8 cellular contexts compared by ENCODE assay signal in genomic region chr6:169961772-169962561, GRCh38.
A peak's percentile ranks its signal among the peaks of the same experiment; 100 is the strongest.
DNase-seq lines count a peak whose midpoint lies in the region; ATAC-seq, FAIRE-seq and TF ChIP-seq lines count a peak whose summit lies in the region.
"Had no signal": no experiment of that assay in that cellular context is flagged by ENCODE, and none has a peak within 500 bp of the region (broad histone marks: within the 10 kb centered on the region; RNA-seq: fewer than 3 reads in every experiment).

No MANE protein-coding gene starts in this region.

- H4K8ac ChIP-seq in H1 (ENCODE audit: extremely low read depth, insufficient read depth, low read length) = peak overlapping the region; percentile 86

- H3K4me1 Mint-ChIP-seq in activated CD8-positive, alpha-beta T cell treated with anti-CD3 and anti-CD28 coated beads for 36 hours (ENCODE audit: low read depth) = peaks cover 26% of the 10 kb centered on the region

- peak; percentile 55 for DNase-seq in activated CD8-positive, alpha-beta T cell treated with anti-CD3 and anti-CD28 coated beads for 36 hours
- DNase-seq in H1 (ENCODE audit: low read depth in 1 of 2, low spot score in 2 of 2) (peak in 1 of 2 experiments; percentile 76), thoracic aorta (ENCODE audit: low spot score) (no peak), G401 (ENCODE audit: low spot score) (no peak), hepatic stellate cell (ENCODE audit: low spot score) (no peak), T-helper 1 cell (no peak)

- no peak overlapping the region for H2BK15ac ChIP-seq in H1 (ENCODE audit: low read length)

- peak overlapping the region; percentile 60 for H3K18ac ChIP-seq in H1 (ENCODE audit: extremely low read depth, low read length)

- intact Hi-C loops in activated CD8-positive, alpha-beta T cell treated with anti-CD3 and anti-CD28 coated beads for 36 hours (cut with micrococcal nuclease) = no loop called here

- peak; percentile 69 for TF ChIP-seq CTCF in activated CD8-positive, alpha-beta T cell treated with anti-CD3 and anti-CD28 coated beads for 36 hours (IDR thresholded peaks at IDR 0.05)
- TF ChIP-seq CTCF in H1 (IDR thresholded peaks at IDR 0.05; ENCODE audit: control extremely low read depth in 1 of 3, insufficient read depth in 1 of 3, low read depth in 1 of 3, low read length in 3 of 3) = peak in 2 of 3 experiments; percentile 52 to 54; a peak in 3 of 4 replicates
- peak; percentile 49 for TF ChIP-seq CTCF in thoracic aorta (IDR thresholded peaks at IDR 0.05)

- H3K79me1 ChIP-seq in H1 (ENCODE audit: low read depth, low read length) = no peaks in the 10 kb centered on the region

- TF ChIP-seq RAD21 in H1 (IDR thresholded peaks at IDR 0.05 in 1 of 2, conservative IDR thresholded peaks at IDR 0.05 in 1 of 2; ENCODE audit: low read depth in 2 of 2, low read length in 2 of 2) = peak; percentile 50 to 66; a peak in 3 of 4 replicates

- peak overlapping the region; percentile 58 for H3K27ac Mint-ChIP-seq in activated CD8-positive, alpha-beta T cell treated with anti-CD3 and anti-CD28 coated beads for 36 hours
- H3K27ac Mint-ChIP-seq: T-helper 1 cell treated with Interleukin-12 subunit alpha and Interleukin-12 subunit beta and Interleukin-4 antibody, amounts not matched to agents 30 μg/mL and 1 μg/mL, for 36 hours had no signal

- H3K4me2 ChIP-seq in H1 (ENCODE audit: insufficient read depth in 1 of 2, low read depth in 2 of 2, low read length in 2 of 2) = peak overlapping the region; percentile 71 to 78; a peak in 3 of 4 replicates

- H4K91ac ChIP-seq in H1 (replicated peaks; ENCODE audit: insufficient read length, low read length) = no peak overlapping the region

- no peaks in the 10 kb centered on the region; the same call in 1 of the 2 replicates for H3K23me2 ChIP-seq in H1 (ENCODE audit: low read depth, low read length)

- no peak overlapping the region for H2AK5ac ChIP-seq in H1 (ENCODE audit: low read depth, low read length)

- no peak overlapping the region for H3K23ac ChIP-seq in H1 (ENCODE audit: insufficient read length)

- H3K27me3 ChIP-seq in H1 (replicated peaks in 1 of 4; ENCODE audit: control insufficient read depth in 3 of 4, extremely low read depth in 1 of 4, insufficient read depth in 3 of 4, low read length in 3 of 4) = peaks cover 0 to 16% (median 8%) of the 10 kb centered on the region in 4 experiments; a peak in 5 of 7 replicates
- peaks cover 5% of the 10 kb centered on the region for H3K27me3 ChIP-seq in mononuclear cell (ENCODE audit: insufficient read depth, low read length)
- H3K27me3 ChIP-seq in thoracic aorta (replicated peaks; ENCODE audit: insufficient read depth) = no peaks in the 10 kb centered on the region

- H3K9me3 ChIP-seq in H1 (ENCODE audit: insufficient read depth in 2 of 2, low read depth in 1 of 2, low read length in 1 of 2) (no peaks in the 10 kb centered on the region), mononuclear cell (ENCODE audit: low read depth, low read length) (no peaks in the 10 kb centered on the region), thoracic aorta (no peaks in the 10 kb centered on the region)

- POLR2A ChIA-PET in activated CD8-positive, alpha-beta T cell treated with anti-CD3 and anti-CD28 coated beads for 36 hours (lab: Charles Lee) = interaction anchor here (1.6 kb wide), 1 partner anchor 13 kb away, joined by 4 read pairs; no protein-coding TSS in a partner anchor
- POLR2A ChIA-PET in H1 (lab: Charles Lee; ENCODE audit: partially characterized antibody) = interaction anchor here (0.5 to 1.6 kb wide), 2 partner anchors 328 to 332 kb away, joined by 4 to 5 read pairs; no protein-coding TSS in a partner anchor

- no peak overlapping the region for H2BK120ac ChIP-seq in H1 (replicated peaks; ENCODE audit: low read depth, low read length)

- no peaks in the 10 kb centered on the region for H3K79me2 ChIP-seq in H1 (ENCODE audit: control insufficient read depth in 1 of 2, insufficient read depth in 2 of 2, low read length in 2 of 2)

- 0 out of 2 replicates have a peak overlapping the region, but pooled peaks have one; percentile 78 for H2AFZ ChIP-seq in H1 (ENCODE audit: low read length)

- H2BK5ac ChIP-seq in H1 (ENCODE audit: low read depth, low read length) = no peak overlapping the region

- H3K9me3 Mint-ChIP-seq in activated CD8-positive, alpha-beta T cell treated with anti-CD3 and anti-CD28 coated beads for 36 hours = no peaks in the 10 kb centered on the region
- H3K9me3 Mint-ChIP-seq: T-helper 1 cell treated with Interleukin-12 subunit alpha and Interleukin-12 subunit beta and Interleukin-4 antibody, amounts not matched to agents 30 μg/mL and 1 μg/mL, for 36 hours had no signal

- no peak overlapping the region for H3K56ac ChIP-seq in H1 (replicated peaks; ENCODE audit: insufficient read length, low read depth, low read length)

- no peaks in the 10 kb centered on the region for H3K36me3 Mint-ChIP-seq in activated CD8-positive, alpha-beta T cell treated with anti-CD3 and anti-CD28 coated beads for 36 hours (ENCODE audit: low read depth)

- TF ChIP-seq POLR2A in H1 (IDR thresholded peaks at IDR 0.05; ENCODE audit: control extremely low read depth in 1 of 2, low read depth in 2 of 2, low read length in 2 of 2) = no peak

- peak overlapping the region; percentile 64 for H3K4me3 Mint-ChIP-seq in activated CD8-positive, alpha-beta T cell treated with anti-CD3 and anti-CD28 coated beads for 36 hours
- H3K4me3 Mint-ChIP-seq: T-helper 1 cell treated with Interleukin-12 subunit alpha and Interleukin-12 subunit beta and Interleukin-4 antibody, amounts not matched to agents 30 μg/mL and 1 μg/mL, for 36 hours had no signal

- 0 out of 2 replicates have a peak overlapping the region, but pooled peaks have one; percentile 99 for H2BK12ac ChIP-seq in H1 (ENCODE audit: low read depth, low read length)

- peak overlapping the region; percentile 47 to 61 (median 50) for H3K4me3 ChIP-seq in H1 (ENCODE audit: extremely low read depth in 1 of 4, insufficient read depth in 2 of 4, low read depth in 3 of 4, low read length in 4 of 4)
- peak overlapping the region; percentile 25 for H3K4me3 ChIP-seq in mononuclear cell (ENCODE audit: low read length)
- peak overlapping the region; percentile 68 for H3K4me3 ChIP-seq in thoracic aorta

- no peak overlapping the region for H2BK20ac ChIP-seq in H1 (ENCODE audit: low read length)

- H3K9ac ChIP-seq in H1 (replicated peaks in 1 of 4; ENCODE audit: extremely low read depth in 1 of 4, low read depth in 3 of 4, low read length in 3 of 4) = no peak overlapping the region; a peak in 1 of 7 replicates

- H4K5ac ChIP-seq in H1 (ENCODE audit: insufficient read length, low read depth, low read length) = no peak overlapping the region

- no peak for FAIRE-seq in H1 (lab: Jason Lieb, UNC)

- TF ChIP-seq EP300 in H1 (IDR thresholded peaks at IDR 0.05; ENCODE audit: borderline replicate concordance in 1 of 2, low read depth in 2 of 2, low read length in 2 of 2) = no peak

- no peaks in the 10 kb centered on the region for H4K20me1 ChIP-seq in H1 (replicated peaks in 1 of 2; ENCODE audit: control insufficient read depth in 1 of 2, insufficient read depth in 2 of 2, low read length in 2 of 2)

- H3K27ac ChIP-seq in H1 (ENCODE audit: low read depth, low read length) (no peak overlapping the region), thoracic aorta (no peak overlapping the region)

- CTCF ChIA-PET in activated CD8-positive, alpha-beta T cell treated with anti-CD3 and anti-CD28 coated beads for 36 hours (lab: Charles Lee) = interaction anchor here (1.0 to 5.7 kb wide), 3 partner anchors 12 to 568 kb away, joined by 4 to 24 read pairs (median 5); no protein-coding TSS in a partner anchor
- CTCF ChIA-PET in H1 (lab: Charles Lee; ENCODE audit: partially characterized antibody) = interaction anchor here (0.9 to 3.9 kb wide), 12 partner anchors 8 to 290 kb away, joined by 3 to 13 read pairs (median 4); no protein-coding TSS in a partner anchor

- no peak overlapping the region for H3K14ac ChIP-seq in H1 (ENCODE audit: insufficient read length)

- in situ Hi-C loops in G401 (cut with HindIII; ENCODE audit: low sequenced_read_pairs) = no loop called here

- H3K36me3 ChIP-seq in H1 (ENCODE audit: control insufficient read depth in 2 of 4, insufficient read depth in 4 of 4, low read length in 3 of 4) = no peaks in the 10 kb centered on the region
- H3K36me3 ChIP-seq in thoracic aorta = no peaks in the 10 kb centered on the region

- H3K27me3 Mint-ChIP-seq in activated CD8-positive, alpha-beta T cell treated with anti-CD3 and anti-CD28 coated beads for 36 hours = peaks cover 2% of the 10 kb centered on the region

- no peak overlapping the region for H3K4ac ChIP-seq in H1 (replicated peaks; ENCODE audit: insufficient read length, low read depth, low read length)

- peak; percentile 65 for ATAC-seq in activated CD8-positive, alpha-beta T cell treated with anti-CD3 and anti-CD28 coated beads for 36 hours
- ATAC-seq in thoracic aorta (ENCODE audit: insufficient number of reproducible peaks, low FRiP score, low read depth) = no peak

- WGBS in H1 (ENCODE audit: extremely low coverage in 1 of 2, insufficient coverage in 1 of 2, insufficient read length in 1 of 2, insufficient replicate concordance in 2 of 2, low coverage in 1 of 2, low lambda C conversion rate in 2 of 2, missing lambda C conversion rate in 1 of 2), 2 experiments = 33% methylated on average over 42 of the region's 75 CpGs; no CpG with 5 or more reads in 1 of the 2 experiments

- H3K4me1 ChIP-seq in H1 (replicated peaks in 1 of 4; ENCODE audit: control insufficient read depth in 3 of 4, insufficient read depth in 4 of 4, low read length in 3 of 4) = peaks cover 0 to 6% (median under 1%) of the 10 kb centered on the region in 4 experiments; a peak in 2 of 7 replicates
- peaks cover 21% of the 10 kb centered on the region for H3K4me1 ChIP-seq in mononuclear cell (ENCODE audit: insufficient read depth, low read length)
- H3K4me1 ChIP-seq in thoracic aorta (ENCODE audit: control insufficient read depth in 1 of 2, low read depth in 2 of 2) = peaks cover 2 to 6% of the 10 kb centered on the region in 2 donors

TF ChIP-seq in H1, 55 proteins besides CTCF, POLR2A, EP300 and RAD21 (continues in another document):
- TF ChIP-seq GABPA (IDR thresholded peaks at IDR 0.05; ENCODE audit: borderline replicate concordance, insufficient read depth, low read length) = peak; percentile 62; the same call in 1 of the 2 replicates
- TF ChIP-seq TAF7 (optimal IDR thresholded peaks at IDR 0.05; ENCODE audit: borderline replicate concordance, low read depth, low read length) = no peak
- TF ChIP-seq PHF8 (conservative IDR thresholded peaks at IDR 0.05; ENCODE audit: low read depth, low read length) = no peak
- TF ChIP-seq CTBP2 (IDR thresholded peaks at IDR 0.05; ENCODE audit: borderline replicate concordance, insufficient read depth, insufficient read length, low read length) = no peak
- TF ChIP-seq POU5F1 (IDR thresholded peaks at IDR 0.05; ENCODE audit: low read depth, low read length) = no peak
- TF ChIP-seq TAF1 (IDR thresholded peaks at IDR 0.05; ENCODE audit: low read depth, low read length) = 0 out of 2 replicates have a peak, but pooled peaks have one; percentile 18
- no peak for TF ChIP-seq JUN (IDR thresholded peaks at IDR 0.05; ENCODE audit: low read depth, low read length)
- no peak for TF ChIP-seq TEAD4 (IDR thresholded peaks at IDR 0.05; ENCODE audit: low read depth, low read length)
- no peak for TF ChIP-seq HDAC6 (IDR thresholded peaks at IDR 0.05; ENCODE audit: low read depth, low read length)
